In genomic region chr18:4453712-4454547, GRCh38 we compare ENCODE assay signal across 10 cellular contexts. TPM values are rescaled to one million over a fixed set of nuclear protein-coding genes. Genes with fewer than 3 reads are reported as not detected.
DNase-seq lines count a peak whose midpoint lies in the region; ATAC-seq and TF ChIP-seq lines count a peak whose summit lies in the region.
"Had no signal": no experiment of that assay in that cellular context is flagged by ENCODE, and none has a peak within 500 bp of the region (broad histone marks: within the 10 kb centered on the region; RNA-seq: fewer than 3 reads in every experiment).

No MANE protein-coding gene starts in this region.

- H3K27ac Mint-ChIP-seq in activated CD4-positive, alpha-beta T cell treated with anti-CD3 and anti-CD28 coated beads, Interleukin-2, amount 10 ng/mL, durations not matched to agents 7 days and 5 days, result peak overlapping the region; percentile 22
- H3K27ac Mint-ChIP-seq: activated naive CD4-positive, alpha-beta T cell treated with anti-CD3 and anti-CD28 coated beads, Interleukin-2, amount 50 U/mL, for 24 hours had no signal

- H3K36me3 Mint-ChIP-seq in activated CD4-positive, alpha-beta T cell treated with anti-CD3 and anti-CD28 coated beads, Interleukin-2, amount 10 ng/mL, durations not matched to agents 7 days and 5 days (ENCODE audit: low read depth), result no peaks in the 10 kb centered on the region

- H3K9me3 ChIP-seq in lower lobe of right lung, result peaks cover 4% of the 10 kb centered on the region
- H3K9me3 ChIP-seq in tibial artery, result no peaks in the 10 kb centered on the region

- H3K27me3 ChIP-seq in lower lobe of right lung (ENCODE audit: low read depth) (peaks cover 40% of the 10 kb centered on the region), tibial artery (no peaks in the 10 kb centered on the region)

- CTCF ChIA-PET in activated CD4-positive, alpha-beta T cell treated with anti-CD3 and anti-CD28 coated beads, Interleukin-2, amount 10 ng/mL, durations not matched to agents 7 days and 5 days (lab: Charles Lee), result no interaction called here

- ATAC-seq in lower lobe of right lung (peak; percentile 31 to 46), GM19455 (IDR thresholded peaks at IDR 0.05; ENCODE audit: unreplicated experiment) (no peak)

- intact Hi-C loops in lower lobe of right lung (cut with DNase I) (no loop called here), tibial artery (cut with DNase I; ENCODE audit: low total_unique reads) (loop anchor here (10.0 kb wide), 1 partner anchor 999 kb away; the partner anchor contains the start of gene TGIF1)

- peaks cover 4% of the 10 kb centered on the region for H3K4me1 Mint-ChIP-seq in activated CD4-positive, alpha-beta T cell treated with anti-CD3 and anti-CD28 coated beads, Interleukin-2, amount 10 ng/mL, durations not matched to agents 7 days and 5 days
- H3K4me1 Mint-ChIP-seq: activated naive CD4-positive, alpha-beta T cell treated with anti-CD3 and anti-CD28 coated beads, Interleukin-2, amount 50 U/mL, for 24 hours had no signal

- H3K27ac ChIP-seq in lower lobe of right lung (no peak overlapping the region), tibial artery (peak overlapping the region; percentile 66 to 72)

- no peak for DNase-seq in activated CD4-positive, alpha-beta T cell treated with anti-CD3 and anti-CD28 coated beads, Interleukin-2, amount 10 ng/mL, durations not matched to agents 7 days and 5 days
- no peak for DNase-seq in activated CD4-positive, alpha-beta T cell treated with anti-CD3 and anti-CD28 coated beads for 1 hour
- DNase-seq in astrocyte of the spinal cord (ENCODE audit: low read depth, low spot score) (no peak), lower lobe of right lung (peak; percentile 37), tibial artery (no peak), NCI-H748 treated with DMSO at 0.1 percent for 48 hours (lab: John Stamatoyannopoulos, UW) (no peak), KBM-7 (no peak)
- DNase-seq: NCI-H1048 had no signal

- in situ Hi-C loops in astrocyte of the spinal cord (cut with HindIII; ENCODE audit: low sequenced_read_pairs) (no loop called here), KBM-7 (cut with MboI; ENCODE audit: low pct_unique_long_range_greater_than_20kb, low sequenced_read_pairs) (no loop called here)

- H3K27me3 Mint-ChIP-seq in activated CD4-positive, alpha-beta T cell treated with anti-CD3 and anti-CD28 coated beads, Interleukin-2, amount 10 ng/mL, durations not matched to agents 7 days and 5 days, result peaks cover 28% of the 10 kb centered on the region

- H3K36me3 ChIP-seq in lower lobe of right lung, result no peaks in the 10 kb centered on the region
- no peaks in the 10 kb centered on the region for H3K36me3 ChIP-seq in tibial artery

- TF ChIP-seq CTCF in astrocyte of the spinal cord (IDR thresholded peaks at IDR 0.05; ENCODE audit: low read depth, low read length) (peak; percentile 2), lower lobe of right lung (IDR thresholded peaks at IDR 0.05) (no peak), tibial artery (IDR thresholded peaks at IDR 0.05) (no peak)

- H3K4me1 ChIP-seq in lower lobe of right lung, result no peaks in the 10 kb centered on the region
- peaks cover 0 to 32% (median 6%) of the 10 kb centered on the region in 4 donors for H3K4me1 ChIP-seq in tibial artery

- H3K4me3 ChIP-seq in astrocyte of the spinal cord (ENCODE audit: low read depth, low read length), result peak overlapping the region; percentile 41
- peak overlapping the region; percentile 53 for H3K4me3 ChIP-seq in lower lobe of right lung
- peak overlapping the region; percentile 60 to 71 for H3K4me3 ChIP-seq in tibial artery

- POLR2A ChIA-PET in activated CD4-positive, alpha-beta T cell treated with anti-CD3 and anti-CD28 coated beads, Interleukin-2, amount 10 ng/mL, durations not matched to agents 7 days and 5 days (lab: Charles Lee), result no interaction called here

- H3K4me3 Mint-ChIP-seq in activated CD4-positive, alpha-beta T cell treated with anti-CD3 and anti-CD28 coated beads, Interleukin-2, amount 10 ng/mL, durations not matched to agents 7 days and 5 days, result no peak overlapping the region
- H3K4me3 Mint-ChIP-seq: activated naive CD4-positive, alpha-beta T cell treated with anti-CD3 and anti-CD28 coated beads, Interleukin-2, amount 50 U/mL, for 24 hours had no signal

- H3K9me3 Mint-ChIP-seq in activated CD4-positive, alpha-beta T cell treated with anti-CD3 and anti-CD28 coated beads, Interleukin-2, amount 10 ng/mL, durations not matched to agents 7 days and 5 days, result peaks cover 2% of the 10 kb centered on the region

RNA-seq across cellular contexts. Expression of gene DLGAP1, which starts 1.2 kb away (rescaled TPM):
- total RNA-seq in activated CD4-positive, alpha-beta T cell treated with anti-CD3 and anti-CD28 coated beads, Interleukin-2, amount 10 ng/mL, durations not matched to agents 7 days and 5 days, result under 1 TPM in 1 of 2 experiments, not detected in 1; 0.10 TPM
- 3.8 TPM for total RNA-seq in lower lobe of right lung
